8 cellular contexts compared by ENCODE assay signal in the genomic region with DNA sequence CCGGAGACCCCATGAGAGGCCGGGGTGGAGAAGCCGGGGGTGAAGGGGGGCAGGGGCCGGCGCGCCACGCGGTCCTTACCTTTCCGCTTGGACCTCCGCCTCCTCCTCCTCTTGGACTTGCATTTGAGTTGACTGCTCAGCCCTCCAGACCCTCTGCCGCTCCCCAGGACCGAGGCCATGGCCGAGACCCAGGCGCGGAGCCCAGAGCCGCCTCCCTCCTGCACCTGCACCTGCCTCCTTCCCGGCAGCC. TPM values are rescaled to one million over a fixed set of nuclear protein-coding genes. Genes with fewer than 3 reads are reported as not detected.
DNase-seq lines count a peak whose midpoint lies in the region; ATAC-seq and TF ChIP-seq lines count a peak whose summit lies in the region.
"Had no signal": no experiment of that assay in that cellular context is flagged by ENCODE, and none has a peak within 500 bp of the region (broad histone marks: within the 10 kb centered on the region; RNA-seq: fewer than 3 reads in every experiment).

No MANE protein-coding gene starts in this region.

- H2AFZ ChIP-seq in MM.1S (ENCODE audit: low read length): no peak overlapping the region

- TF ChIP-seq POLR2A in stomach (IDR thresholded peaks at IDR 0.05): no peak

- ATAC-seq in GM21576 (IDR thresholded peaks at IDR 0.05; ENCODE audit: unreplicated experiment): peak; percentile 11
- ATAC-seq in RWPE2 (ENCODE audit: low read depth): no peak
- ATAC-seq in HG03175 (IDR thresholded peaks at IDR 0.05; ENCODE audit: unreplicated experiment): no peak

- no peaks in the 10 kb centered on the region for H4K20me1 ChIP-seq in MM.1S (ENCODE audit: insufficient read depth, low read length)

- no peak for TF ChIP-seq CTCF in RWPE2 (IDR thresholded peaks at IDR 0.05; ENCODE audit: poor library complexity, severe bottlenecking)
- TF ChIP-seq CTCF in stomach (IDR thresholded peaks at IDR 0.05): no peak
- no peak for TF ChIP-seq CTCF in MM.1S (IDR thresholded peaks at IDR 0.05; ENCODE audit: low read length)

- DNase-seq in RWPE2 (ENCODE audit: low spot score) (no peak), stomach (no peak), MM.1S (no peak)
- no peak for DNase-seq in effector CD4-positive, alpha-beta T cell

- H3K79me2 ChIP-seq in MM.1S (ENCODE audit: low read length): no peaks in the 10 kb centered on the region

- H3K4me3 ChIP-seq in RWPE2 (ENCODE audit: severe bottlenecking): peak overlapping the region; percentile 15
- H3K4me3 ChIP-seq in iPS-18c (ENCODE audit: insufficient read depth, low read depth, low read length): peak overlapping the region; percentile 52
- H3K4me3 ChIP-seq in stomach: peak overlapping the region; percentile 30 to 45 (median 32)
- no peak overlapping the region for H3K4me3 ChIP-seq in MM.1S (ENCODE audit: low read length)

- no peak overlapping the region for H3K4me2 ChIP-seq in MM.1S (ENCODE audit: low read depth, low read length)

- H3K4me1 ChIP-seq in RWPE2 (ENCODE audit: insufficient read depth, poor library complexity, severe bottlenecking) (peaks cover 5% of the 10 kb centered on the region), stomach (peaks cover 15 to 24% (median 20%) of the 10 kb centered on the region in 4 donors), MM.1S (ENCODE audit: low read length) (no peaks in the 10 kb centered on the region)

- no peak for TF ChIP-seq EP300 in stomach (IDR thresholded peaks at IDR 0.05)

- WGBS in stomach, 5 donors: 0 to 6% (median 0%) methylated on average over 14 to 17 of the region's 17 CpGs

- H3K9ac ChIP-seq in MM.1S (ENCODE audit: low read length): no peak overlapping the region

- H3K36me3 ChIP-seq in RWPE2 (ENCODE audit: low read depth): no peaks in the 10 kb centered on the region
- H3K36me3 ChIP-seq in stomach: no peaks in the 10 kb centered on the region
- no peaks in the 10 kb centered on the region for H3K36me3 ChIP-seq in MM.1S (replicated peaks; ENCODE audit: insufficient read depth, low read length)

- H3K27ac ChIP-seq in RWPE2 (ENCODE audit: poor library complexity, severe bottlenecking) (no peak overlapping the region), stomach (no peak overlapping the region), MM.1S (ENCODE audit: low read length) (no peak overlapping the region)

- no peaks in the 10 kb centered on the region for H3F3A ChIP-seq in MM.1S (ENCODE audit: insufficient read depth, low read length)

- H3K9me3 ChIP-seq in RWPE2 (ENCODE audit: severe bottlenecking) (no peaks in the 10 kb centered on the region), iPS-18c (ENCODE audit: control insufficient read depth, insufficient read depth, low read length) (no peaks in the 10 kb centered on the region), stomach (no peaks in the 10 kb centered on the region), MM.1S (replicated peaks; ENCODE audit: insufficient read depth, low read length) (no peaks in the 10 kb centered on the region)

- no peaks in the 10 kb centered on the region for H3K9me2 ChIP-seq in MM.1S (replicated peaks; ENCODE audit: insufficient read depth, low read length)

- intact Hi-C loops in stomach (cut with DNase I; ENCODE audit: low total_unique reads): no loop called here

- peaks cover 94% of the 10 kb centered on the region for H3K27me3 ChIP-seq in RWPE2 (ENCODE audit: insufficient read depth, poor library complexity, severe bottlenecking)
- peaks cover 4 to 97% (median 54%) of the 10 kb centered on the region in 3 donors for H3K27me3 ChIP-seq in stomach
- H3K27me3 ChIP-seq in MM.1S (replicated peaks; ENCODE audit: insufficient read depth, low read length): no peaks in the 10 kb centered on the region

RNA-seq across cellular contexts. Expression of gene ADARB2, which starts 0.4 kb away (rescaled TPM):
- total RNA-seq in stomach: 1 to 10 TPM in 3 of 5 donors, under 1 TPM in 1, not detected in 1; 0.55 to 4.1 (median 2.6) TPM
- polyA plus RNA-seq in stomach: 1 to 10 TPM in 2 of 3 donors, under 1 TPM in 1; 1.00 to 1.9 (median 1.4) TPM
- total RNA-seq: osteoblast had no signal
